Comparison of ENCODE assay signal across 24 cellular contexts in genomic region chr2:128564131-128564530, GRCh38.
"Had no signal": no experiment of that assay in that cellular context is flagged by ENCODE, and none has a peak within 500 bp of the region (broad histone marks: within the 10 kb centered on the region; RNA-seq: fewer than 3 reads in every experiment).

No MANE protein-coding gene starts in this region.

- H3K27ac ChIP-seq: SK-N-MC, VCaP had no signal

- H3K36me3 ChIP-seq: MG63 had no signal

- FAIRE-seq: bronchial epithelial cell had no signal

- H3K9me3 ChIP-seq: MG63 had no signal

- H3K27me3 ChIP-seq: MG63 had no signal

- ATAC-seq: activated T-cell treated with anti-CD3 and anti-CD28 coated beads, Interleukin-2, amount 50 U/mL, for 72 hours; Panc1 had no signal

- DNase-seq: activated CD4-positive, alpha-beta memory T cell treated with anti-CD3 and anti-CD28 coated beads for 36 hours; activated CD4-positive, alpha-beta T cell treated with anti-CD3 and anti-CD28 coated beads, Interleukin-2, amount 10 ng/mL, durations not matched to agents 7 days and 5 days; activated CD4-positive, CD25-positive, alpha-beta regulatory T cell; activated CD8-positive, alpha-beta memory T cell treated with anti-CD3 and anti-CD28 coated beads for 24 hours; activated naive CD4-positive, alpha-beta T cell treated with anti-CD3 and anti-CD28 coated beads, Interleukin-2, amount 50 U/mL, for 16 hours; activated T-cell treated with anti-CD3 and anti-CD28 coated beads, Interleukin-2, amount 50 U/mL, for 72 hours; central memory CD4-positive, alpha-beta T cell; MV-4-11; NCI-H1092 treated with DMSO at 0.1 percent for 48 hours; NCI-H1417 treated with DMSO at 0.1 percent for 48 hours; NCI-H1694 treated with DMSO at 0.1 percent for 48 hours; NCI-H2029 treated with DMSO at 0.1 percent for 48 hours; NCI-H345; NCI-H510A; NCI-H526 treated with DMSO at 0.1 percent for 48 hours; NCI-H82; OCI-M1; RPMI8226; T-helper 1 cell had no signal

- H3K4me3 ChIP-seq: MG63, SK-N-MC had no signal
